Comparison of ENCODE assay signal across 19 cellular contexts in genomic region chr6:29946380-29946779, GRCh38. TPM values are rescaled to one million over a fixed set of nuclear protein-coding genes. Genes with fewer than 3 reads are reported as not detected.
DNase-seq lines count a peak whose midpoint lies in the region; ATAC-seq, FAIRE-seq and TF ChIP-seq lines count a peak whose summit lies in the region.
"Had no signal": no experiment of that assay in that cellular context is flagged by ENCODE, and none has a peak within 500 bp of the region (broad histone marks: within the 10 kb centered on the region; RNA-seq: fewer than 3 reads in every experiment).

No MANE protein-coding gene starts in this region.

- no peak overlapping the region for H2AFZ ChIP-seq in SK-N-SH (ENCODE audit: low read depth)
- H2AFZ ChIP-seq: GM23248 had no signal

- DNase-seq in SK-N-SH (no peak), GM12892 (ENCODE audit: insufficient read length) (no peak), NCI-H2029 (lab: John Stamatoyannopoulos, UW) (no peak), NCI-H510A (lab: John Stamatoyannopoulos, UW) (no peak)
- peak in 1 of 9 donors; percentile 6 for DNase-seq in naive thymus-derived CD4-positive, alpha-beta T cell
- no peak for DNase-seq in effector CD8-positive, alpha-beta T cell (lab: John Stamatoyannopoulos, UW)
- DNase-seq: GM23248, left ventricle myocardium inferior, PC-3, psoas muscle, spleen, trophoblast cell had no signal

- CTCF ChIA-PET in SK-N-SH (lab: Yijun Ruan, JAX) = no interaction called here
- CTCF ChIA-PET in naive thymus-derived CD4-positive, alpha-beta T cell (lab: Charles Lee) = no interaction called here

- H3K36me3 ChIP-seq in SK-N-SH (replicated peaks in 1 of 2; ENCODE audit: control insufficient read depth in 1 of 2, insufficient read depth in 2 of 2, low read length in 1 of 2) = peaks cover 0 to 6% of the 10 kb centered on the region in 2 experiments
- peaks cover 30 to 65% (median 47%) of the 10 kb centered on the region in 3 experiments for H3K36me3 ChIP-seq in naive thymus-derived CD4-positive, alpha-beta T cell (ENCODE audit: control insufficient read depth in 2 of 3, insufficient read depth in 3 of 3, low read length in 3 of 3)

- H3K4me3 ChIP-seq in SK-N-SH (ENCODE audit: low read depth in 2 of 2, low read length in 1 of 2) = no peak overlapping the region
- peak overlapping the region; percentile 98 for H3K4me3 ChIP-seq in naive thymus-derived CD4-positive, alpha-beta T cell (ENCODE audit: low read length)
- H3K4me3 ChIP-seq: GM23248, K562, left ventricle myocardium inferior, psoas muscle had no signal

- POLR2A ChIA-PET in SK-N-SH (lab: Yijun Ruan, JAX) = interaction anchor here (0.9 kb wide), 1 partner anchor 15 kb away, joined by 3 read pairs; no protein-coding TSS in a partner anchor
- POLR2A ChIA-PET in naive thymus-derived CD4-positive, alpha-beta T cell (lab: Charles Lee) = interaction anchor here (0.9 to 10.1 kb wide), 6 partner anchors 9 to 54 kb away, joined by 3 to 251 read pairs (median 8); no protein-coding TSS in a partner anchor

- H3K4me1 ChIP-seq in SK-N-SH (ENCODE audit: control insufficient read depth in 1 of 2, insufficient read depth in 2 of 2, low read depth in 1 of 2, low read length in 1 of 2) = peaks cover 0 to 13% of the 10 kb centered on the region in 2 experiments; a peak in 1 of 4 replicates
- peaks cover 22 to 41% of the 10 kb centered on the region in 2 donors for H3K4me1 ChIP-seq in naive thymus-derived CD4-positive, alpha-beta T cell (ENCODE audit: control insufficient read depth in 2 of 2, insufficient read depth in 2 of 2, low read length in 2 of 2)
- H3K4me1 ChIP-seq: psoas muscle had no signal

- no peaks in the 10 kb centered on the region for H3K9me3 ChIP-seq in SK-N-SH
- no peaks in the 10 kb centered on the region for H3K9me3 ChIP-seq in naive thymus-derived CD4-positive, alpha-beta T cell (ENCODE audit: control insufficient read depth in 2 of 3, low read length in 3 of 3)
- H3K9me3 ChIP-seq: left ventricle myocardium inferior, psoas muscle, spleen had no signal

- H3K27ac Mint-ChIP-seq in activated T-helper 17 cell treated with anti-CD3 and anti-CD28 coated beads, Interleukin-2, amount 50 U/mL, for 72 hours = peak overlapping the region; percentile 89
- peak overlapping the region; percentile 68 to 100 (median 100) for H3K27ac Mint-ChIP-seq in naive thymus-derived CD4-positive, alpha-beta T cell

- no peaks in the 10 kb centered on the region for H3F3A ChIP-seq in SK-N-SH (replicated peaks; ENCODE audit: insufficient read depth)

- WGBS in SK-N-SH (ENCODE audit: low lambda C conversion rate) = 75% methylated on average over 6 of the region's 6 CpGs

- H4K20me1 ChIP-seq in SK-N-SH (ENCODE audit: insufficient read depth) = no peaks in the 10 kb centered on the region

- no peak overlapping the region for H3K9ac ChIP-seq in SK-N-SH
- H3K9ac ChIP-seq: GM23248 had no signal

- TF ChIP-seq EP300 in SK-N-SH (IDR thresholded peaks at IDR 0.05; ENCODE audit: borderline replicate concordance in 1 of 2, low read depth in 1 of 2, low read length in 1 of 2) = no peak

- H3K4me1 Mint-ChIP-seq in activated T-helper 17 cell treated with anti-CD3 and anti-CD28 coated beads, Interleukin-2, amount 50 U/mL, for 72 hours = peaks cover 14% of the 10 kb centered on the region
- peaks cover 32 to 73% (median 65%) of the 10 kb centered on the region in 7 donors for H3K4me1 Mint-ChIP-seq in naive thymus-derived CD4-positive, alpha-beta T cell

- no peaks in the 10 kb centered on the region for H3K9me2 ChIP-seq in SK-N-SH

- TF ChIP-seq CTCF in SK-N-SH (IDR thresholded peaks at IDR 0.05) = no peak

- FAIRE-seq in GM12892 (lab: Jason Lieb, UNC) = no peak
- FAIRE-seq: GM18507, TTC549 had no signal

- H3K36me3 Mint-ChIP-seq in activated T-helper 17 cell treated with anti-CD3 and anti-CD28 coated beads, Interleukin-2, amount 50 U/mL, for 72 hours (ENCODE audit: low read depth) = peaks cover 60% of the 10 kb centered on the region
- peaks cover 25 to 80% (median 74%) of the 10 kb centered on the region in 5 donors for H3K36me3 Mint-ChIP-seq in naive thymus-derived CD4-positive, alpha-beta T cell

- no peak overlapping the region for H3K27ac ChIP-seq in SK-N-SH (ENCODE audit: low read depth in 2 of 2, low read length in 1 of 2)
- H3K27ac ChIP-seq in naive thymus-derived CD4-positive, alpha-beta T cell (ENCODE audit: low read depth, low read length) = peak overlapping the region; percentile 43
- H3K27ac ChIP-seq: 22Rv1, GM23248, left ventricle myocardium inferior, psoas muscle had no signal

- H3K27me3 ChIP-seq in SK-N-SH (ENCODE audit: insufficient read depth) = no peaks in the 10 kb centered on the region
- no peaks in the 10 kb centered on the region for H3K27me3 ChIP-seq in naive thymus-derived CD4-positive, alpha-beta T cell (ENCODE audit: control insufficient read depth in 2 of 2, insufficient read depth in 2 of 2, low read length in 2 of 2)
- H3K27me3 ChIP-seq: spleen had no signal

- H3K9me3 Mint-ChIP-seq in activated T-helper 17 cell treated with anti-CD3 and anti-CD28 coated beads, Interleukin-2, amount 50 U/mL, for 72 hours = no peaks in the 10 kb centered on the region
- H3K9me3 Mint-ChIP-seq in naive thymus-derived CD4-positive, alpha-beta T cell = peaks cover 0 to 13% (median 0%) of the 10 kb centered on the region in 11 donors

- intact Hi-C loops in naive thymus-derived CD4-positive, alpha-beta T cell (cut with micrococcal nuclease) = loop anchor here in 1 of 2 donors (1.0 kb wide), 1 partner anchor 18 kb away; no protein-coding TSS in a partner anchor

- H3K4me3 Mint-ChIP-seq in activated T-helper 17 cell treated with anti-CD3 and anti-CD28 coated beads, Interleukin-2, amount 50 U/mL, for 72 hours = peak overlapping the region; percentile 99
- peak overlapping the region; percentile 87 to 99 (median 97) for H3K4me3 Mint-ChIP-seq in naive thymus-derived CD4-positive, alpha-beta T cell

- H3K79me2 ChIP-seq in SK-N-SH (ENCODE audit: insufficient read depth) = no peaks in the 10 kb centered on the region

- no peaks in the 10 kb centered on the region for H3K27me3 Mint-ChIP-seq in activated T-helper 17 cell treated with anti-CD3 and anti-CD28 coated beads, Interleukin-2, amount 50 U/mL, for 72 hours
- no peaks in the 10 kb centered on the region for H3K27me3 Mint-ChIP-seq in naive thymus-derived CD4-positive, alpha-beta T cell

- peak; percentile 53; the same call in 1 of the 2 replicates for TF ChIP-seq POLR2A in GM12892 (IDR thresholded peaks at IDR 0.05; ENCODE audit: low read depth, low read length)

- TF ChIP-seq RAD21 in SK-N-SH (IDR thresholded peaks at IDR 0.05; ENCODE audit: low read length) = no peak

- no peak overlapping the region for H3K4me2 ChIP-seq in SK-N-SH

- ATAC-seq in SK-N-SH treated with all-trans-retinoic acid at 6 μM for 48 hours = no peak
- ATAC-seq in activated T-helper 17 cell treated with anti-CD3 and anti-CD28 coated beads, Interleukin-2, amount 50 U/mL, for 72 hours (replicated peaks) = no peak
- no peak for ATAC-seq in naive thymus-derived CD4-positive, alpha-beta T cell
- ATAC-seq: esophagus mucosa, K562, PC-3, psoas muscle had no signal

TF ChIP-seq in SK-N-SH treated with all-trans-retinoic acid at 6 μM for 48 hours, 23 proteins besides CTCF, POLR2A, EP300 and RAD21 (continues in another document):
- TF ChIP-seq ZNF70 (CRISPR knock-in tag; IDR thresholded peaks at IDR 0.05) = peak; percentile 94

TF ChIP-seq in SK-N-SH, 30 proteins besides CTCF, POLR2A, EP300 and RAD21:
- TF ChIP-seq PBX3 (IDR thresholded peaks at IDR 0.05) = no peak
- TF ChIP-seq JUND (IDR thresholded peaks at IDR 0.05) = no peak
- TF ChIP-seq REST (IDR thresholded peaks at IDR 0.05; ENCODE audit: low read depth, low read length) = no peak
TF ChIP-seq in SK-N-SH: peak in this region for 0.

RNA-seq across cellular contexts. Expression of gene HLA-A, which starts 4.0 kb away (rescaled TPM):
- 250 and 312 TPM in 2 replicates for polyA plus RNA-seq in SK-N-SH (2012; rRNA removed)
- 125 and 181 TPM in 2 replicates for polyA plus RNA-seq in SK-N-SH (2012; cell fraction: cytosol; rRNA removed)
- 255 and 289 TPM in 2 replicates for polyA plus RNA-seq in SK-N-SH (2012; cell fraction: nucleus; rRNA removed)
- 940 TPM for polyA plus RNA-seq in GM12892 (2012; ENCODE audit: missing spikeins)
- 1,000 to 10,000 TPM; 1,094 to 1,926 TPM for total RNA-seq in activated T-helper 17 cell treated with anti-CD3 and anti-CD28 coated beads, Interleukin-2, amount 50 U/mL, for 72 hours
- total RNA-seq in naive thymus-derived CD4-positive, alpha-beta T cell = 1,000 to 10,000 TPM; 1,540 to 2,258 (median 1,836) TPM
- polyA plus RNA-seq in naive thymus-derived CD4-positive, alpha-beta T cell = 1,000 to 10,000 TPM; 2,350 to 3,318 TPM
